In genomic region chr6:167825059-167825758, GRCh38 we compare ENCODE assay signal across 1 cellular context.
TF ChIP-seq lines count a peak whose summit lies in the region.

No MANE protein-coding gene starts in this region.

TF ChIP-seq in K562, 482 proteins besides CTCF, POLR2A, EP300 and RAD21 (continued from another document and continues in another):
- TF ChIP-seq ZNF609 (CRISPR knock-in tag; IDR thresholded peaks at IDR 0.05; ENCODE audit: borderline replicate concordance), result no peak
- no peak for TF ChIP-seq ZNF717 (CRISPR knock-in tag; IDR thresholded peaks at IDR 0.05)
- TF ChIP-seq GATAD2B (IDR thresholded peaks at IDR 0.05; ENCODE audit: borderline replicate concordance), result no peak
- TF ChIP-seq CBX5 (IDR thresholded peaks at IDR 0.05; ENCODE audit: borderline replicate concordance, low read depth), result no peak
- no peak for TF ChIP-seq ETV5 (CRISPR knock-in tag; IDR thresholded peaks at IDR 0.05; ENCODE audit: low read depth)
- no peak for TF ChIP-seq RFX5 (IDR thresholded peaks at IDR 0.05; ENCODE audit: low read depth, low read length)
- peak; percentile 52; the same call in 1 of the 2 replicates for TF ChIP-seq NFIC (IDR thresholded peaks at IDR 0.05)
- TF ChIP-seq BCOR (IDR thresholded peaks at IDR 0.05), result peak; percentile 74
- TF ChIP-seq THRAP3 (IDR thresholded peaks at IDR 0.05; ENCODE audit: borderline replicate concordance), result no peak
- TF ChIP-seq, protein P1, sequence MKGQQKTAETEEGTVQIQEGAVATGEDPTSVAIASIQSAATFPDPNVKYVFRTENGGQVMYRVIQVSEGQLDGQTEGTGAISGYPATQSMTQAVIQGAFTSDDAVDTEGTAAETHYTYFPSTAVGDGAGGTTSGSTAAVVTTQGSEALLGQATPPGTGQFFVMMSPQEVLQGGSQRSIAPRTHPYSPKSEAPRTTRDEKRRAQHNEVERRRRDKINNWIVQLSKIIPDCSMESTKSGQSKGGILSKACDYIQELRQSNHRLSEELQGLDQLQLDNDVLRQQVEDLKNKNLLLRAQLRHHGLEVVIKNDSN (CRISPR knock-in tag; IDR thresholded peaks at IDR 0.05), result peak; percentile 71
- peak in 1 of 2 experiments; percentile 54; a peak in 1 of 4 replicates for TF ChIP-seq MAZ (CRISPR knock-in tag; conservative IDR thresholded peaks at IDR 0.05 in 1 of 2, IDR thresholded peaks at IDR 0.05 in 1 of 2)
- TF ChIP-seq SMARCA5 (IDR thresholded peaks at IDR 0.05), result no peak
- TF ChIP-seq ZNF699 (CRISPR knock-in tag; IDR thresholded peaks at IDR 0.05; ENCODE audit: insufficient replicate concordance), result no peak
- TF ChIP-seq TEAD2 (tag; IDR thresholded peaks at IDR 0.05), result no peak
- peak; percentile 61 for TF ChIP-seq LEF1 (IDR thresholded peaks at IDR 0.05)
- 0 out of 2 replicates have a peak, but pooled peaks have one; percentile 18 for TF ChIP-seq ZFP1 (CRISPR knock-in tag; IDR thresholded peaks at IDR 0.05)
- TF ChIP-seq ZNF444 (CRISPR knock-in tag; IDR thresholded peaks at IDR 0.05), result no peak
- TF ChIP-seq MEF2D (tag; conservative IDR thresholded peaks at IDR 0.05; ENCODE audit: low read depth), result 0 out of 2 replicates have a peak, but pooled peaks have one; percentile 14
- no peak for TF ChIP-seq SNAPC5 (CRISPR knock-in tag; IDR thresholded peaks at IDR 0.05)
- TF ChIP-seq, protein P2, sequence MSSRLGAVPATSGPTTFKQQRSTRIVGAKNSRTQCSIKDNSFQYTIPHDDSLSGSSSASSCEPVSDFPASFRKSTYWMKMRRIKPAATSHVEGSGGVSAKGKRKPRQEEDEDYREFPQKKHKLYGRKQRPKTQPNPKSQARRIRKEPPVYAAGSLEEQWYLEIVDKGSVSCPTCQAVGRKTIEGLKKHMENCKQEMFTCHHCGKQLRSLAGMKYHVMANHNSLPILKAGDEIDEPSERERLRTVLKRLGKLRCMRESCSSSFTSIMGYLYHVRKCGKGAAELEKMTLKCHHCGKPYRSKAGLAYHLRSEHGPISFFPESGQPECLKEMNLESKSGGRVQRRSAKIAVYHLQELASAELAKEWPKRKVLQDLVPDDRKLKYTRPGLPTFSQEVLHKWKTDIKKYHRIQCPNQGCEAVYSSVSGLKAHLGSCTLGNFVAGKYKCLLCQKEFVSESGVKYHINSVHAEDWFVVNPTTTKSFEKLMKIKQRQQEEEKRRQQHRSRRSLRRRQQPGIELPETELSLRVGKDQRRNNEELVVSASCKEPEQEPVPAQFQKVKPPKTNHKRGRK (tag; IDR thresholded peaks at IDR 0.05), result 0 out of 2 replicates have a peak, but pooled peaks have one; percentile 38
- TF ChIP-seq RCOR1 (IDR thresholded peaks at IDR 0.05; ENCODE audit: borderline replicate concordance in 1 of 2, low read depth in 2 of 2, low read length in 2 of 2), result peak in 1 of 2 experiments; percentile 58; a peak in 1 of 4 replicates
- TF ChIP-seq ZNF766 (CRISPR knock-in tag; conservative IDR thresholded peaks at IDR 0.05), result no peak
- no peak for TF ChIP-seq HEY1 (CRISPR knock-in tag; IDR thresholded peaks at IDR 0.05; ENCODE audit: borderline replicate concordance)
- TF ChIP-seq, protein P3, sequence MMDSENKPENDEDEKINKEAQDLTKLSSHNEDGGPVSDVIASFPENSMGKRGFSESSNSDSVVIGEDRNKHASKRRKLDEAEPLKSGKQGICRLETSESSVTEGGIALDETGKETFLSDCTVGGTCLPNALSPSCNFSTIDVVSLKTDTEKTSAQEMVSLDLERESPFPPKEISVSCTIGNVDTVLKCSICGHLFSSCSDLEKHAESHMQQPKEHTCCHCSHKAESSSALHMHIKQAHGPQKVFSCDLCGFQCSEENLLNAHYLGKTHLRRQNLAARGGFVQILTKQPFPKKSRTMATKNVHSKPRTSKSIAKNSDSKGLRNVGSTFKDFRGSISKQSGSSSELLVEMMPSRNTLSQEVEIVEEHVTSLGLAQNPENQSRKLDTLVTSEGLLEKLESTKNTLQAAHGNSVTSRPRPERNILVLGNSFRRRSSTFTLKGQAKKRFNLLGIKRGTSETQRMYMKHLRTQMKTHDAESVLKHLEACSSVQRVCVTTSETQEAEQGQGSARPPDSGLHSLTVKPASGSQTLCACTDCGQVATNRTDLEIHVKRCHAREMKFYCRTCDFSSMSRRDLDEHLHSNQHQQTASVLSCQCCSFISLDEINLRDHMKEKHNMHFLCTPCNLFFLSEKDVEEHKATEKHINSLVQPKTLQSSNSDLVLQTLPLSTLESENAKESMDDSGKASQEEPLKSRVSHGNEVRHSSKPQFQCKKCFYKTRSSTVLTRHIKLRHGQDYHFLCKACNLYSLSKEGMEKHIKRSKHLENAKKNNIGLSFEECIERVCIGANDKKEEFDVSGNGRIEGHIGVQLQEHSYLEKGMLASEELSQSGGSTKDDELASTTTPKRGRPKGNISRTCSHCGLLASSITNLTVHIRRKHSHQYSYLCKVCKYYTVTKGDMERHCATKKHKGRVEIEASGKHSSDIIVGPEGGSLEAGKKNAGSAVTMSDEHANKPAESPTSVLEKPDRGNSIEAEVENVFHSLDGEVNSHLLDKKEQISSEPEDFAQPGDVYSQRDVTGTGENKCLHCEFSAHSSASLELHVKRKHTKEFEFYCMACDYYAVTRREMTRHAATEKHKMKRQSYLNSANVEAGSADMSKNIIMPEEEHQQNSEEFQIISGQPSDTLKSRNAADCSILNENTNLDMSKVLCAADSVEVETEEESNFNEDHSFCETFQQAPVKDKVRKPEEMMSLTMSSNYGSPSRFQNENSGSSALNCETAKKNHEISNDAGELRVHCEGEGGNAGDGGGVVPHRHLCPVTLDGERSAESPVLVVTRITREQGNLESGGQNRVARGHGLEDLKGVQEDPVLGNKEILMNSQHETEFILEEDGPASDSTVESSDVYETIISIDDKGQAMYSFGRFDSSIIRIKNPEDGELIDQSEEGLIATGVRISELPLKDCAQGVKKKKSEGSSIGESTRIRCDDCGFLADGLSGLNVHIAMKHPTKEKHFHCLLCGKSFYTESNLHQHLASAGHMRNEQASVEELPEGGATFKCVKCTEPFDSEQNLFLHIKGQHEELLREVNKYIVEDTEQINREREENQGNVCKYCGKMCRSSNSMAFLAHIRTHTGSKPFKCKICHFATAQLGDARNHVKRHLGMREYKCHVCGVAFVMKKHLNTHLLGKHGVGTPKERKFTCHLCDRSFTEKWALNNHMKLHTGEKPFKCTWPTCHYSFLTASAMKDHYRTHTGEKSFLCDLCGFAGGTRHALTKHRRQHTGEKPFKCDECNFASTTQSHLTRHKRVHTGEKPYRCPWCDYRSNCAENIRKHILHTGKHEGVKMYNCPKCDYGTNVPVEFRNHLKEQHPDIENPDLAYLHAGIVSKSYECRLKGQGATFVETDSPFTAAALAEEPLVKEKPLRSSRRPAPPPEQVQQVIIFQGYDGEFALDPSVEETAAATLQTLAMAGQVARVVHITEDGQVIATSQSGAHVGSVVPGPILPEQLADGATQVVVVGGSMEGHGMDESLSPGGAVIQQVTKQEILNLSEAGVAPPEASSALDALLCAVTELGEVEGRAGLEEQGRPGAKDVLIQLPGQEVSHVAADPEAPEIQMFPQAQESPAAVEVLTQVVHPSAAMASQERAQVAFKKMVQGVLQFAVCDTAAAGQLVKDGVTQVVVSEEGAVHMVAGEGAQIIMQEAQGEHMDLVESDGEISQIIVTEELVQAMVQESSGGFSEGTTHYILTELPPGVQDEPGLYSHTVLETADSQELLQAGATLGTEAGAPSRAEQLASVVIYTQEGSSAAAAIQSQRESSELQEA (IDR thresholded peaks at IDR 0.05; ENCODE audit: low read depth), result no peak
- TF ChIP-seq KDM2B (CRISPR knock-in tag; IDR thresholded peaks at IDR 0.05), result peak; percentile 76
- TF ChIP-seq TCF7 (IDR thresholded peaks at IDR 0.05; ENCODE audit: borderline replicate concordance), result no peak
- TF ChIP-seq ID3 (CRISPR knock-in tag; IDR thresholded peaks at IDR 0.05), result no peak
- peak; percentile 57; the same call in 1 of the 2 replicates for TF ChIP-seq ID3 (tag; IDR thresholded peaks at IDR 0.05)
- TF ChIP-seq E2F1 (CRISPR knock-in tag; IDR thresholded peaks at IDR 0.05), result no peak
- TF ChIP-seq, protein P4, sequence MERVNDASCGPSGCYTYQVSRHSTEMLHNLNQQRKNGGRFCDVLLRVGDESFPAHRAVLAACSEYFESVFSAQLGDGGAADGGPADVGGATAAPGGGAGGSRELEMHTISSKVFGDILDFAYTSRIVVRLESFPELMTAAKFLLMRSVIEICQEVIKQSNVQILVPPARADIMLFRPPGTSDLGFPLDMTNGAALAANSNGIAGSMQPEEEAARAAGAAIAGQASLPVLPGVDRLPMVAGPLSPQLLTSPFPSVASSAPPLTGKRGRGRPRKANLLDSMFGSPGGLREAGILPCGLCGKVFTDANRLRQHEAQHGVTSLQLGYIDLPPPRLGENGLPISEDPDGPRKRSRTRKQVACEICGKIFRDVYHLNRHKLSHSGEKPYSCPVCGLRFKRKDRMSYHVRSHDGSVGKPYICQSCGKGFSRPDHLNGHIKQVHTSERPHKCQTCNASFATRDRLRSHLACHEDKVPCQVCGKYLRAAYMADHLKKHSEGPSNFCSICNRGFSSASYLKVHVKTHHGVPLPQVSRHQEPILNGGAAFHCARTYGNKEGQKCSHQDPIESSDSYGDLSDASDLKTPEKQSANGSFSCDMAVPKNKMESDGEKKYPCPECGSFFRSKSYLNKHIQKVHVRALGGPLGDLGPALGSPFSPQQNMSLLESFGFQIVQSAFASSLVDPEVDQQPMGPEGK (CRISPR knock-in tag; IDR thresholded peaks at IDR 0.05; ENCODE audit: borderline replicate concordance), result no peak
- peak in 1 of 2 experiments; percentile 67; a peak in 2 of 4 replicates for TF ChIP-seq ZNF639 (CRISPR knock-in tag; conservative IDR thresholded peaks at IDR 0.05 in 1 of 2, IDR thresholded peaks at IDR 0.05 in 1 of 2)
- TF ChIP-seq GABPA (tag; conservative IDR thresholded peaks at IDR 0.05; ENCODE audit: low read depth), result 0 out of 2 replicates have a peak, but pooled peaks have one; percentile 2
- no peak for TF ChIP-seq SNRNP70 (optimal IDR thresholded peaks at IDR 0.05; ENCODE audit: low read depth, low read length)
- TF ChIP-seq MBD2 (IDR thresholded peaks at IDR 0.05; ENCODE audit: borderline replicate concordance, low read depth), result no peak
- TF ChIP-seq ZSCAN32 (CRISPR knock-in tag; IDR thresholded peaks at IDR 0.05), result no peak
- peak; percentile 78 for TF ChIP-seq SMAD4 (CRISPR knock-in tag; conservative IDR thresholded peaks at IDR 0.05)
- TF ChIP-seq KLF6 (CRISPR knock-in tag; IDR thresholded peaks at IDR 0.05; ENCODE audit: borderline replicate concordance), result no peak
- TF ChIP-seq FOXM1 (IDR thresholded peaks at IDR 0.05; ENCODE audit: low read depth), result peak; percentile 22; the same call in 1 of the 2 replicates
- no peak; the same call in 1 of the 2 replicates for TF ChIP-seq FOXM1 (CRISPR knock-in tag; IDR thresholded peaks at IDR 0.05; ENCODE audit: low read depth)
- TF ChIP-seq EP400 (IDR thresholded peaks at IDR 0.05), result peak; percentile 31; the same call in 1 of the 2 replicates
- no peak for TF ChIP-seq MEF2A (IDR thresholded peaks at IDR 0.05; ENCODE audit: control insufficient read depth, low read depth, low read length)
- no peak; the same call in 1 of the 2 replicates for TF ChIP-seq XRCC5 (IDR thresholded peaks at IDR 0.05; ENCODE audit: low read depth, low read length)
- peak; percentile 56; the same call in 1 of the 2 replicates for TF ChIP-seq RAD51 (IDR thresholded peaks at IDR 0.05; ENCODE audit: borderline replicate concordance, low read depth)
- TF ChIP-seq ZNF23 (CRISPR knock-in tag; IDR thresholded peaks at IDR 0.05), result no peak
